Comparison of ENCODE assay signal across 2 cellular contexts in the genomic region with DNA sequence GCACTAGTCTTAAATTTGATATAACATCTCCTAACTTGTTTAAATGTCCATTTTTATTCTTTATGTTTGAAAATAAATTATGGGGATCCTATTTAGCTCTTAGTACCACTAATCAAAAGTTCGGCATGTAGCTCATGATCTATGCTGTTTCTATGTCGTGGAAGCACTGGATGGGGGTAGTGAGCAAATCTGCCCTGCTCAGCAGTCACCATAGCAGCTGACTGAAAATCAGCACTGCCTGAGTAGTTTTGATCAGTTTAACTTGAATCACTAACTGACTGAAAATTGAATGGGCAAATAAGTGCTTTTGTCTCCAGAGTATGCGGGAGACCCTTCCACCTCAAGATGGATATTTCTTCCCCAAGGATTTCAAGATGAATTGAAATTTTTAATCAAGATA.
TF ChIP-seq lines count a peak whose summit lies in the region.

No MANE protein-coding gene starts in this region.

TF ChIP-seq in endothelial cell of umbilical vein, 7 proteins besides CTCF, POLR2A, EP300 and RAD21:
- TF ChIP-seq JUN (IDR thresholded peaks at IDR 0.05; ENCODE audit: borderline replicate concordance, insufficient read depth, insufficient read length, low read depth) (no peak), FOS (IDR thresholded peaks at IDR 0.05; ENCODE audit: borderline replicate concordance, insufficient read depth, low read length) (no peak), GATA2 (IDR thresholded peaks at IDR 0.05; ENCODE audit: insufficient read depth, insufficient read length, low read depth, low read length) (no peak), EZH2 (IDR thresholded peaks at IDR 0.05; ENCODE audit: borderline replicate concordance, low read depth, low read length, severe bottlenecking) (no peak), MYC (IDR thresholded peaks at IDR 0.05; ENCODE audit: low read depth, low read length) (no peak)
- TF ChIP-seq, protein P1, sequence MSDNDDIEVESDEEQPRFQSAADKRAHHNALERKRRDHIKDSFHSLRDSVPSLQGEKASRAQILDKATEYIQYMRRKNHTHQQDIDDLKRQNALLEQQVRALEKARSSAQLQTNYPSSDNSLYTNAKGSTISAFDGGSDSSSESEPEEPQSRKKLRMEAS (IDR thresholded peaks at IDR 0.05; ENCODE audit: insufficient read depth, insufficient read length) = no peak

TF ChIP-seq in neural cell, 6 proteins besides CTCF, POLR2A, EP300 and RAD21 (continued from another document):
- TF ChIP-seq, protein P2, sequence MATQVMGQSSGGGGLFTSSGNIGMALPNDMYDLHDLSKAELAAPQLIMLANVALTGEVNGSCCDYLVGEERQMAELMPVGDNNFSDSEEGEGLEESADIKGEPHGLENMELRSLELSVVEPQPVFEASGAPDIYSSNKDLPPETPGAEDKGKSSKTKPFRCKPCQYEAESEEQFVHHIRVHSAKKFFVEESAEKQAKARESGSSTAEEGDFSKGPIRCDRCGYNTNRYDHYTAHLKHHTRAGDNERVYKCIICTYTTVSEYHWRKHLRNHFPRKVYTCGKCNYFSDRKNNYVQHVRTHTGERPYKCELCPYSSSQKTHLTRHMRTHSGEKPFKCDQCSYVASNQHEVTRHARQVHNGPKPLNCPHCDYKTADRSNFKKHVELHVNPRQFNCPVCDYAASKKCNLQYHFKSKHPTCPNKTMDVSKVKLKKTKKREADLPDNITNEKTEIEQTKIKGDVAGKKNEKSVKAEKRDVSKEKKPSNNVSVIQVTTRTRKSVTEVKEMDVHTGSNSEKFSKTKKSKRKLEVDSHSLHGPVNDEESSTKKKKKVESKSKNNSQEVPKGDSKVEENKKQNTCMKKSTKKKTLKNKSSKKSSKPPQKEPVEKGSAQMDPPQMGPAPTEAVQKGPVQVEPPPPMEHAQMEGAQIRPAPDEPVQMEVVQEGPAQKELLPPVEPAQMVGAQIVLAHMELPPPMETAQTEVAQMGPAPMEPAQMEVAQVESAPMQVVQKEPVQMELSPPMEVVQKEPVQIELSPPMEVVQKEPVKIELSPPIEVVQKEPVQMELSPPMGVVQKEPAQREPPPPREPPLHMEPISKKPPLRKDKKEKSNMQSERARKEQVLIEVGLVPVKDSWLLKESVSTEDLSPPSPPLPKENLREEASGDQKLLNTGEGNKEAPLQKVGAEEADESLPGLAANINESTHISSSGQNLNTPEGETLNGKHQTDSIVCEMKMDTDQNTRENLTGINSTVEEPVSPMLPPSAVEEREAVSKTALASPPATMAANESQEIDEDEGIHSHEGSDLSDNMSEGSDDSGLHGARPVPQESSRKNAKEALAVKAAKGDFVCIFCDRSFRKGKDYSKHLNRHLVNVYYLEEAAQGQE (IDR thresholded peaks at IDR 0.05; ENCODE audit: borderline replicate concordance) = no peak
- TF ChIP-seq POLR2AphosphoS5 (IDR thresholded peaks at IDR 0.05) (no peak), MXI1 (conservative IDR thresholded peaks at IDR 0.05; ENCODE audit: poor library complexity, severe bottlenecking) (no peak), EZH2 (IDR thresholded peaks at IDR 0.05; ENCODE audit: borderline replicate concordance, insufficient read depth, low read length, poor library complexity, severe bottlenecking) (no peak)
